ENCODE assay signal across 19 cellular contexts in the genomic region with DNA sequence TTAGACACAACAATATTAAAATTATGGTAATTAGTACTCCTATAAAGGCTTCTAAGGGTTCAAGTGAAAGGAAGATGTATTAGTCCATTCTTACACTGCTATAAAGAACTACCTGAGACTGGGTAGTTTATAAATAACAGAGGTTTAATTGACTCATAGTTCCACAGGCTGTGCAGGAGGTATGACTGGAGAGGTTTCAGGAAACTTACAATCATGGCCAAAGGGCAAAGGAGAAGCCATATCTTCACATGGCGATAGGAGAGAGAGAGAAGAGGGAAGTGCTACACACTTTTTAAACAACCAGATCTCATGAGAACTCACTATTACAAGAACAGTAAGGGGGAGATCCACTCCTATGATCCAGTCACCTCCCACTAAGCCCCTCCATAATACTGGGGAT. TPM values are rescaled to one million over a fixed set of nuclear protein-coding genes. Genes with fewer than 3 reads are reported as not detected.
DNase-seq lines count a peak whose midpoint lies in the region; FAIRE-seq and TF ChIP-seq lines count a peak whose summit lies in the region.
"Had no signal": no experiment of that assay in that cellular context is flagged by ENCODE, and none has a peak within 500 bp of the region (broad histone marks: within the 10 kb centered on the region; RNA-seq: fewer than 3 reads in every experiment).

No MANE protein-coding gene starts in this region.

- H3K9me3 ChIP-seq in keratinocyte (ENCODE audit: control insufficient read depth, low read depth, low read length): no peaks in the 10 kb centered on the region
- H3K9me3 ChIP-seq: BE2C, Caco-2 had no signal

- no peaks in the 10 kb centered on the region for H3K27me3 ChIP-seq in bronchial epithelial cell (ENCODE audit: control insufficient read depth, insufficient read depth, low read length)
- no peaks in the 10 kb centered on the region for H3K27me3 ChIP-seq in keratinocyte (ENCODE audit: control insufficient read depth, extremely low read depth, insufficient read depth, low read length)
- H3K27me3 ChIP-seq: BE2C had no signal

- no peak overlapping the region for H3K9ac ChIP-seq in keratinocyte (ENCODE audit: control insufficient read depth, extremely low read depth, insufficient read depth, low read length)

- no peaks in the 10 kb centered on the region for H3K79me2 ChIP-seq in keratinocyte (ENCODE audit: control insufficient read depth, insufficient read depth, low read length)

- no peak overlapping the region for H3K27ac ChIP-seq in keratinocyte (ENCODE audit: control insufficient read depth, insufficient read depth, low read length)

- TF ChIP-seq CTCF in bronchial epithelial cell (IDR thresholded peaks at IDR 0.05; ENCODE audit: insufficient read depth, low read length, severe bottlenecking) (no peak), epithelial cell of proximal tubule (conservative IDR thresholded peaks at IDR 0.05; ENCODE audit: low read depth, low read length) (no peak), keratinocyte (optimal IDR thresholded peaks at IDR 0.05 in 1 of 3, IDR thresholded peaks at IDR 0.05 in 1 of 3, conservative IDR thresholded peaks at IDR 0.05 in 1 of 3; ENCODE audit: extremely low read depth in 1 of 3, insufficient read depth in 2 of 3, low read length in 3 of 3) (no peak), GM20000 (IDR thresholded peaks at IDR 0.05; ENCODE audit: extremely low read depth, missing control alignments) (no peak)

- no peaks in the 10 kb centered on the region for H4K20me1 ChIP-seq in keratinocyte (ENCODE audit: control insufficient read depth, extremely low read depth, insufficient read depth, low read length)

- no peak for FAIRE-seq in bronchial epithelial cell (lab: Jason Lieb, UNC)
- no peak for FAIRE-seq in keratinocyte (lab: Jason Lieb, UNC)
- FAIRE-seq: A204.1, D721Med, H1 had no signal

- H3K36me3 ChIP-seq in bronchial epithelial cell (ENCODE audit: control insufficient read depth, insufficient read depth, low read length): no peaks in the 10 kb centered on the region
- no peaks in the 10 kb centered on the region for H3K36me3 ChIP-seq in keratinocyte (ENCODE audit: control insufficient read depth in 2 of 2, extremely low read depth in 1 of 2, insufficient read depth in 2 of 2, low read length in 2 of 2)
- H3K36me3 ChIP-seq: BE2C had no signal

- no peaks in the 10 kb centered on the region for H3K9me1 ChIP-seq in keratinocyte (ENCODE audit: control insufficient read depth, extremely low read depth, insufficient read depth, low read length)

- peak overlapping the region; percentile 80 for H2AFZ ChIP-seq in keratinocyte (ENCODE audit: control insufficient read depth, low read length)

- in situ Hi-C loops in G401 (cut with HindIII; ENCODE audit: low sequenced_read_pairs): no loop called here

- H3K4me2 ChIP-seq in keratinocyte (ENCODE audit: control insufficient read depth, extremely low read depth, insufficient read depth, low read depth, low read length): no peak overlapping the region

- no peak overlapping the region for H3K4me3 ChIP-seq in bronchial epithelial cell (ENCODE audit: low read depth, low read length)
- H3K4me3 ChIP-seq in epithelial cell of proximal tubule (ENCODE audit: low read depth, low read length): no peak overlapping the region
- no peak overlapping the region for H3K4me3 ChIP-seq in keratinocyte (ENCODE audit: control insufficient read depth in 2 of 3, extremely low read depth in 1 of 3, insufficient read depth in 2 of 3, low read depth in 1 of 3, low read length in 3 of 3)

- H3K4me1 ChIP-seq in keratinocyte (ENCODE audit: control insufficient read depth, extremely low read depth, insufficient read depth, low read length): peaks cover 9% of the 10 kb centered on the region
- H3K4me1 ChIP-seq: BE2C, Caco-2 had no signal

- DNase-seq in bronchial epithelial cell (ENCODE audit: low read depth) (peak; percentile 66), epithelial cell of proximal tubule (ENCODE audit: low read depth) (peak; percentile 16), keratinocyte (ENCODE audit: low read depth, low spot score) (no peak), renal cortical epithelial cell (ENCODE audit: low read depth) (peak; percentile 70), GM20000 (ENCODE audit: low spot score) (no peak), 8988T (no peak), G401 (ENCODE audit: low spot score) (no peak)
- DNase-seq in activated CD8-positive, alpha-beta memory T cell treated with anti-CD3 and anti-CD28 coated beads, Interleukin-2, amount 50 U/mL, for 48 hours: no peak
- DNase-seq: ACHN; BE2C; C1 segment of cervical spinal cord; Caco-2; CD4-positive, CD25-positive, alpha-beta regulatory T cell; CD8-positive, alpha-beta memory T cell; GDM1; H9 had no signal

- dilution Hi-C loops in keratinocyte (cut with MboI; ENCODE audit: extremely low pct_ligation_motif_present, low sequenced_read_pairs): no loop called here

RNA-seq across cellular contexts. Expression of gene TINAG, which starts 52.9 kb away (rescaled TPM):
- total RNA-seq in bronchial epithelial cell: not detected in 2 replicates
- total RNA-seq in epithelial cell of proximal tubule: 14.1 and 17.9 TPM in 2 replicates
- polyA plus RNA-seq in keratinocyte: not detected in 3 replicates
- not detected for polyA plus RNA-seq in keratinocyte (2011; ENCODE audit: low read depth)
- 0.06 TPM in 1 of 2 replicates, not detected in the other for polyA plus RNA-seq in keratinocyte (2011; cell fraction: cytosol; rRNA removed)
- polyA plus RNA-seq in keratinocyte (2011; cell fraction: nucleus; rRNA removed): 0.15 and 0.18 TPM in 2 replicates
- polyA plus RNA-seq in keratinocyte (2012; ENCODE audit: low replicate concordance): not detected in 2 replicates
- polyA minus RNA-seq in keratinocyte: 0.26 to 2.9 TPM in 2 of 3 replicates, not detected in the other
- polyA minus RNA-seq in keratinocyte (2011; cell fraction: cytosol; rRNA and poly(A)+ RNA removed): not detected
- polyA minus RNA-seq in keratinocyte (2011; cell fraction: nucleus; rRNA and poly(A)+ RNA removed): not detected in 2 replicates
- total RNA-seq in renal cortical epithelial cell: 5.9 and 16.5 TPM in 2 replicates
- total RNA-seq in G401 (2014; rRNA removed; shearing (Covaris generic)): not detected in 2 replicates
- total RNA-seq: Caco-2; CD4-positive, CD25-positive, alpha-beta regulatory T cell; CD8-positive, alpha-beta memory T cell; H1; H9 had no signal
- polyA plus RNA-seq: CD4-positive, CD25-positive, alpha-beta regulatory T cell; CD8-positive, alpha-beta memory T cell; H1 had no signal

Comparison
In these comparisons a context has a peak if more than half of its experiments do, and no peak if none do; other contexts are left out.
1. DNase-seq: peak in bronchial epithelial cell (single experiment), epithelial cell of proximal tubule (single experiment) and renal cortical epithelial cell (single experiment); none in keratinocyte (single experiment), GM20000 (single experiment), 8988T (single experiment), G401 (single experiment) and activated CD8-positive, alpha-beta memory T cell treated with anti-CD3 and anti-CD28 coated beads, Interleukin-2, amount 50 U/mL, for 48 hours (single experiment).